1 cellular context compared by ENCODE assay signal in genomic region chr2:84970266-84970955, GRCh38.
TF ChIP-seq lines count a peak whose summit lies in the region.

No MANE protein-coding gene starts in this region.

TF ChIP-seq in HepG2, 621 proteins besides CTCF, POLR2A, EP300 and RAD21 (continued from another document and continues in another):
- TF ChIP-seq ZNF672 (CRISPR knock-in tag; IDR thresholded peaks at IDR 0.05) (no peak), CBFB (CRISPR knock-in tag; IDR thresholded peaks at IDR 0.05) (0 out of 2 replicates have a peak, but pooled peaks have one; percentile 38), BORCS8-MEF2B (CRISPR knock-in tag; IDR thresholded peaks at IDR 0.05) (no peak), NONO (IDR thresholded peaks at IDR 0.05) (no peak), NONO (CRISPR knock-in tag; conservative IDR thresholded peaks at IDR 0.05) (0 out of 2 replicates have a peak, but pooled peaks have one; percentile 40), NFAT5 (CRISPR knock-in tag; IDR thresholded peaks at IDR 0.05) (0 out of 2 replicates have a peak, but pooled peaks have one; percentile 47), ZNF7 (CRISPR knock-in tag; IDR thresholded peaks at IDR 0.05) (no peak), REST (IDR thresholded peaks at IDR 0.05; ENCODE audit: borderline replicate concordance in 1 of 2, low read depth in 1 of 2, low read length in 2 of 2) (peak in 1 of 2 experiments; percentile 23; a peak in 1 of 4 replicates), ZUFSP (CRISPR knock-in tag; IDR thresholded peaks at IDR 0.05; ENCODE audit: borderline replicate concordance) (no peak), KDM1A (CRISPR knock-in tag; IDR thresholded peaks at IDR 0.05) (no peak), RORA (CRISPR knock-in tag; IDR thresholded peaks at IDR 0.05) (no peak; the same call in 1 of the 2 replicates), SALL2 (CRISPR knock-in tag; IDR thresholded peaks at IDR 0.05) (peak; percentile 56; the same call in 1 of the 2 replicates), ZNF207 (IDR thresholded peaks at IDR 0.05; ENCODE audit: borderline replicate concordance) (no peak), PRMT3 (CRISPR knock-in tag; IDR thresholded peaks at IDR 0.05; ENCODE audit: borderline replicate concordance, low read depth) (0 out of 2 replicates have a peak, but pooled peaks have one; percentile 51), ZNF460 (CRISPR knock-in tag; IDR thresholded peaks at IDR 0.05; ENCODE audit: borderline replicate concordance) (no peak), ERF (CRISPR knock-in tag; IDR thresholded peaks at IDR 0.05) (peak; percentile 24; the same call in 1 of the 2 replicates), NR2F1 (CRISPR knock-in tag; IDR thresholded peaks at IDR 0.05) (no peak), ZNF20 (CRISPR knock-in tag; IDR thresholded peaks at IDR 0.05) (no peak), GPBP1L1 (CRISPR knock-in tag; IDR thresholded peaks at IDR 0.05) (no peak), AFF4 (CRISPR knock-in tag; IDR thresholded peaks at IDR 0.05) (0 out of 2 replicates have a peak, but pooled peaks have one; percentile 56), ZNF720 (CRISPR knock-in tag; IDR thresholded peaks at IDR 0.05) (no peak), SPEN (CRISPR knock-in tag; IDR thresholded peaks at IDR 0.05; ENCODE audit: low read depth) (0 out of 2 replicates have a peak, but pooled peaks have one; percentile 34), GATAD1 (CRISPR knock-in tag; IDR thresholded peaks at IDR 0.05) (peak; percentile 16; the same call in 1 of the 2 replicates), RARG (CRISPR knock-in tag; IDR thresholded peaks at IDR 0.05; ENCODE audit: low read depth) (no peak), DMAP1 (CRISPR knock-in tag; IDR thresholded peaks at IDR 0.05) (peak; percentile 88; the same call in 1 of the 2 replicates), ZNF430 (CRISPR knock-in tag; IDR thresholded peaks at IDR 0.05) (no peak), ZKSCAN8 (CRISPR knock-in tag; IDR thresholded peaks at IDR 0.05; ENCODE audit: borderline replicate concordance) (no peak), HOXA9 (CRISPR knock-in tag; IDR thresholded peaks at IDR 0.05; ENCODE audit: borderline replicate concordance) (no peak), TMF1 (CRISPR knock-in tag; IDR thresholded peaks at IDR 0.05; ENCODE audit: low read depth) (peak; percentile 81; the same call in 1 of the 2 replicates), GMEB2 (CRISPR knock-in tag; IDR thresholded peaks at IDR 0.05; ENCODE audit: low read depth) (no peak), MYC (CRISPR knock-in tag; IDR thresholded peaks at IDR 0.05; ENCODE audit: borderline replicate concordance) (peak; percentile 42), NKX3-1 (CRISPR knock-in tag; IDR thresholded peaks at IDR 0.05) (0 out of 2 replicates have a peak, but pooled peaks have one; percentile 19), ARNTL (CRISPR knock-in tag; IDR thresholded peaks at IDR 0.05) (no peak), KMT2B (CRISPR knock-in tag; IDR thresholded peaks at IDR 0.05) (no peak), ZBTB4 (CRISPR knock-in tag; IDR thresholded peaks at IDR 0.05; ENCODE audit: borderline replicate concordance) (no peak), TIGD3 (CRISPR knock-in tag; IDR thresholded peaks at IDR 0.05; ENCODE audit: borderline replicate concordance) (no peak), ZFP62 (CRISPR knock-in tag; IDR thresholded peaks at IDR 0.05) (no peak), SETDB1 (CRISPR knock-in tag; IDR thresholded peaks at IDR 0.05; ENCODE audit: borderline replicate concordance) (no peak), RARA (CRISPR knock-in tag; IDR thresholded peaks at IDR 0.05) (no peak)
